Comparison of ENCODE assay signal across 10 cellular contexts in genomic region chr14:69316449-69317391, GRCh38. TPM values are rescaled to one million over a fixed set of nuclear protein-coding genes. Genes with fewer than 3 reads are reported as not detected.
A peak's percentile ranks its signal among the peaks of the same experiment; 100 is the strongest.
DNase-seq lines count a peak whose midpoint lies in the region; ATAC-seq, FAIRE-seq and TF ChIP-seq lines count a peak whose summit lies in the region.
"Had no signal": no experiment of that assay in that cellular context is flagged by ENCODE, and none has a peak within 500 bp of the region (broad histone marks: within the 10 kb centered on the region; RNA-seq: fewer than 3 reads in every experiment).

No MANE protein-coding gene starts in this region.

- H3K36me3 ChIP-seq in small intestine (ENCODE audit: control insufficient read depth in 2 of 2, insufficient read depth in 2 of 2, low read length in 2 of 2) = no peaks in the 10 kb centered on the region

- POLR2A ChIA-PET in WTC11 (lab: Charles Lee) = no interaction called here
- POLR2A ChIA-PET in activated CD4-positive, alpha-beta T cell treated with anti-CD3 and anti-CD28 coated beads, Interleukin-2, amount 10 ng/mL, durations not matched to agents 7 days and 5 days (lab: Charles Lee) = no interaction called here

- no peak for FAIRE-seq in small intestine (lab: Jason Lieb, UNC)
- FAIRE-seq: colon had no signal

- DNase-seq in H4 (ENCODE audit: low spot score) = peak; percentile 89
- peak; percentile 1 for DNase-seq in WTC11 (ENCODE audit: low spot score)
- DNase-seq in Right ventricle myocardium superior = peak; percentile 53
- DNase-seq in small intestine = peak; percentile 2
- DNase-seq in activated CD4-positive, alpha-beta T cell treated with anti-CD3 and anti-CD28 coated beads, Interleukin-2, amount 10 ng/mL, durations not matched to agents 7 days and 5 days = no peak
- no peak for DNase-seq in LoVo (ENCODE audit: low spot score)
- DNase-seq in activated CD4-positive, alpha-beta T cell treated with anti-CD3 and anti-CD28 coated beads, Interleukin-2, amount 50 U/mL, for 48 hours = no peak
- DNase-seq: NCI-H774 had no signal

- no peak overlapping the region for H3K4me3 Mint-ChIP-seq in WTC11
- H3K4me3 Mint-ChIP-seq in activated CD4-positive, alpha-beta T cell treated with anti-CD3 and anti-CD28 coated beads, Interleukin-2, amount 10 ng/mL, durations not matched to agents 7 days and 5 days = no peak overlapping the region

- peaks cover 8% of the 10 kb centered on the region for H3K4me1 Mint-ChIP-seq in WTC11
- no peaks in the 10 kb centered on the region for H3K4me1 Mint-ChIP-seq in activated CD4-positive, alpha-beta T cell treated with anti-CD3 and anti-CD28 coated beads, Interleukin-2, amount 10 ng/mL, durations not matched to agents 7 days and 5 days

- intact Hi-C loops in Right ventricle myocardium superior (cut with DNase I) = no loop called here

- CTCF ChIA-PET in WTC11 (lab: Charles Lee) = interaction anchor here (0.8 to 2.8 kb wide), 7 partner anchors 10 to 187 kb away, joined by 3 to 13 read pairs (median 6); partner anchors contain the start of gene GALNT16
- CTCF ChIA-PET in activated CD4-positive, alpha-beta T cell treated with anti-CD3 and anti-CD28 coated beads, Interleukin-2, amount 10 ng/mL, durations not matched to agents 7 days and 5 days (lab: Charles Lee) = interaction anchor here (1.2 kb wide), 1 partner anchor 9 kb away, joined by 3 read pairs; no protein-coding TSS in a partner anchor

- peaks cover 8% of the 10 kb centered on the region for H3K9me3 Mint-ChIP-seq in WTC11
- H3K9me3 Mint-ChIP-seq in activated CD4-positive, alpha-beta T cell treated with anti-CD3 and anti-CD28 coated beads, Interleukin-2, amount 10 ng/mL, durations not matched to agents 7 days and 5 days = no peaks in the 10 kb centered on the region

- WGBS in small intestine, 3 donors = 76 to 96% (median 77%) methylated on average over 7 of the region's 7 CpGs

- no peaks in the 10 kb centered on the region for H3K36me3 Mint-ChIP-seq in WTC11
- H3K36me3 Mint-ChIP-seq in activated CD4-positive, alpha-beta T cell treated with anti-CD3 and anti-CD28 coated beads, Interleukin-2, amount 10 ng/mL, durations not matched to agents 7 days and 5 days (ENCODE audit: low read depth) = no peaks in the 10 kb centered on the region

- H3K27me3 ChIP-seq in small intestine (ENCODE audit: control insufficient read depth in 2 of 2, insufficient read depth in 2 of 2, low read length in 2 of 2) = no peaks in the 10 kb centered on the region

- ATAC-seq in WTC11 = peak; percentile 46
- ATAC-seq in Right ventricle myocardium superior (ENCODE audit: poor library complexity) = peak; percentile 94
- no peak for ATAC-seq in GM18861 (IDR thresholded peaks at IDR 0.05; ENCODE audit: unreplicated experiment)

- no peaks in the 10 kb centered on the region for H3K4me1 ChIP-seq in small intestine (ENCODE audit: control insufficient read depth in 2 of 2, insufficient read depth in 1 of 2, low read depth in 1 of 2, low read length in 1 of 2)

- no peak overlapping the region for H3K27ac Mint-ChIP-seq in WTC11
- H3K27ac Mint-ChIP-seq in activated CD4-positive, alpha-beta T cell treated with anti-CD3 and anti-CD28 coated beads, Interleukin-2, amount 10 ng/mL, durations not matched to agents 7 days and 5 days = no peak overlapping the region

- peak overlapping the region in 1 of 2 donors; percentile 36 for H3K27ac ChIP-seq in small intestine (ENCODE audit: low read depth in 1 of 2, low read length in 1 of 2)

- H3K4me3 ChIP-seq in small intestine (ENCODE audit: low read depth in 1 of 2, low read length in 2 of 2) = no peak overlapping the region

- TF ChIP-seq CTCF in WTC11 (IDR thresholded peaks at IDR 0.05) = no peak

- H3K9me3 ChIP-seq in small intestine (ENCODE audit: control insufficient read depth, low read depth) = no peaks in the 10 kb centered on the region

- no peaks in the 10 kb centered on the region for H3K27me3 Mint-ChIP-seq in WTC11 (ENCODE audit: low read depth)
- no peaks in the 10 kb centered on the region for H3K27me3 Mint-ChIP-seq in activated CD4-positive, alpha-beta T cell treated with anti-CD3 and anti-CD28 coated beads, Interleukin-2, amount 10 ng/mL, durations not matched to agents 7 days and 5 days

TF ChIP-seq in WTC11, 78 proteins besides CTCF, POLR2A, EP300 and RAD21:
- TF ChIP-seq FOXJ3 (CRISPR knock-in tag; IDR thresholded peaks at IDR 0.05; ENCODE audit: borderline replicate concordance) = no peak
- no peak for TF ChIP-seq AFF4 (CRISPR knock-in tag; IDR thresholded peaks at IDR 0.05; ENCODE audit: borderline replicate concordance)
- no peak for TF ChIP-seq GABPB1 (CRISPR knock-in tag; IDR thresholded peaks at IDR 0.05)
- TF ChIP-seq ETV6 (CRISPR knock-in tag; IDR thresholded peaks at IDR 0.05) = no peak
- peak; percentile 30; the same call in 1 of the 2 replicates for TF ChIP-seq USF1 (CRISPR knock-in tag; IDR thresholded peaks at IDR 0.05)
- no peak for TF ChIP-seq KAT7 (CRISPR knock-in tag; IDR thresholded peaks at IDR 0.05; ENCODE audit: borderline replicate concordance)
- no peak for TF ChIP-seq ATF3 (CRISPR knock-in tag; conservative IDR thresholded peaks at IDR 0.05)
- TF ChIP-seq NR2C2 (CRISPR knock-in tag; IDR thresholded peaks at IDR 0.05) = no peak
- TF ChIP-seq ZNF219 (CRISPR knock-in tag; IDR thresholded peaks at IDR 0.05; ENCODE audit: borderline replicate concordance) = no peak
- TF ChIP-seq USF2 (CRISPR knock-in tag; IDR thresholded peaks at IDR 0.05) = peak; percentile 44
- TF ChIP-seq ZNF416 (CRISPR knock-in tag; IDR thresholded peaks at IDR 0.05) = no peak

RNA-seq across cellular contexts. Expression of gene GALNT16, which starts 56.8 kb away (rescaled TPM):
- 0.47 and 0.52 TPM in 2 replicates for total RNA-seq in H4 (2014; rRNA removed; shearing (Covaris generic))
- total RNA-seq in WTC11 (2021) (3.0 to 4.5 TPM (median 3.8 TPM) in 3 replicates), Right ventricle myocardium superior (101 TPM)
- 1 to 10 TPM in 1 of 3 donors, under 1 TPM in 2; 0.45 to 2.4 (median 0.54) TPM for polyA plus RNA-seq in small intestine
- not detected for total RNA-seq in activated CD4-positive, alpha-beta T cell treated with anti-CD3 and anti-CD28 coated beads, Interleukin-2, amount 10 ng/mL, durations not matched to agents 7 days and 5 days

Comparison
In these comparisons a context has a peak if more than half of its experiments do, and no peak if none do; other contexts are left out.
1. DNase-seq: peak in H4 (single experiment), WTC11 (single experiment), Right ventricle myocardium superior (single experiment) and small intestine (single experiment); none in activated CD4-positive, alpha-beta T cell treated with anti-CD3 and anti-CD28 coated beads, Interleukin-2, amount 10 ng/mL, durations not matched to agents 7 days and 5 days (single experiment), LoVo (single experiment) and activated CD4-positive, alpha-beta T cell treated with anti-CD3 and anti-CD28 coated beads, Interleukin-2, amount 50 U/mL, for 48 hours (0 of 2).
2. RNA of gene GALNT16, which starts 56.8 kb away (total RNA-seq): 101 TPM in Right ventricle myocardium superior (single experiment); 3.0 to 4.5 TPM in WTC11, 0.47 to 0.52 TPM in H4 and not detected in activated CD4-positive, alpha-beta T cell treated with anti-CD3 and anti-CD28 coated beads, Interleukin-2, amount 10 ng/mL, durations not matched to agents 7 days and 5 days; every median in the first group is over 10 times any median in the second.